Comparison of ENCODE assay signal across 11 cellular contexts in the genomic region with DNA sequence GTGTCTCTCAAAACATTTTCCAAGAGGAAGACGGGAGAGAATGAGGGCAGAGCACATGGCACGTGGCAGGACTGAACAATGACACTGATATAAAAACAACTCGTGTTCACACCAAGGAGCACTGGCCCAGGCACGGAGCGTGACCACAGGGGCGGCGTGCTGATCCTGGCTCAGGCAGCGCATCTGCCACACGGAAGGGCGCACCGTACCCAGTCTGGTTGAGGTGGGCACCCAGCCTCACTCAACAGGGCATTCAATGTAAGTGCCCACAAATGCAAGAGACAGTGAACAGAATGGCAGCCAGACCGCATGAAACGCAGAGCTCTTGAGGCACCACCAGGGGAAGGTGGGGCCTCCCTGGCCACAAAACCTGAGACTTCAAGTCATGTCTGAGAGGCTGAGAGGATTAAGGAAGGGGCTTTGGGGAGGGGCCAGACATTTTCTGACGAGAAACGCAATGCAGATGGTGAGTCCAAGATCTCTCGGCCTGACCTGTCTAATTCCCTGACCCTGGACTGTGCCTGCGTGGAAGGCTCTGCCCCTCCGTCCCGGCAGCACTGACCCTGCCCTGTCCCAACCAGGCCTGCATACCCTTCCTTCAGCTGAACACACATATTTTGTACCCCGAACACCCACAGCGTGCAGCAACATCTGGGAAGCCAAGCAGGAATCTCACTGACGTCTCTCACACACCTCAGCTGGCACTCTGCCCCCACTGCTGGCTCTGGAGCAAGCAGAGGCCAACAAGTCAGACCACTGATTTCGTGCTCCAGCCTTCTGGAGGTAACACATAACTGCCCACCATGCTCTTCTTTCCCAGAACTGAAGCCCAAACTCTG. TPM values are rescaled to one million over a fixed set of nuclear protein-coding genes. Genes with fewer than 3 reads are reported as not detected.
DNase-seq lines count a peak whose midpoint lies in the region; ATAC-seq and TF ChIP-seq lines count a peak whose summit lies in the region.
"Had no signal": no experiment of that assay in that cellular context is flagged by ENCODE, and none has a peak within 500 bp of the region (broad histone marks: within the 10 kb centered on the region; RNA-seq: fewer than 3 reads in every experiment).

No MANE protein-coding gene starts in this region.

- H3K79me1 ChIP-seq in IMR-90 (ENCODE audit: low read depth in 1 of 2, low read length in 2 of 2) = peaks cover 46 to 91% of the 10 kb centered on the region in 2 experiments

- H3K4me1 Mint-ChIP-seq in activated naive CD8-positive, alpha-beta T cell treated with anti-CD3 and anti-CD28 coated beads, Interleukin-2, amount 50 U/mL, for 24 hours = peaks cover 85% of the 10 kb centered on the region

- no peak for TF ChIP-seq CTCF in IMR-90 (conservative IDR thresholded peaks at IDR 0.05; ENCODE audit: low read depth, low read length)
- TF ChIP-seq CTCF in neutrophil (IDR thresholded peaks at IDR 0.05) = no peak

- peaks cover 22% of the 10 kb centered on the region for H3K36me3 Mint-ChIP-seq in activated naive CD8-positive, alpha-beta T cell treated with anti-CD3 and anti-CD28 coated beads, Interleukin-2, amount 50 U/mL, for 24 hours (ENCODE audit: low read depth)

- peak overlapping the region; percentile 44 for H3K4ac ChIP-seq in IMR-90 (ENCODE audit: low read depth, low read length)

- H2BK5ac ChIP-seq in IMR-90 (ENCODE audit: low read depth, low read length, poor library complexity, severe bottlenecking) = no peak overlapping the region

- dilution Hi-C loops in IMR-90 (cut with HindIII; ENCODE audit: low sequenced_read_pairs, unreplicated experiment) = no loop called here

- no peaks in the 10 kb centered on the region for H3K27me3 Mint-ChIP-seq in activated naive CD8-positive, alpha-beta T cell treated with anti-CD3 and anti-CD28 coated beads, Interleukin-2, amount 50 U/mL, for 24 hours

- peaks cover 57% of the 10 kb centered on the region for H3K9me1 ChIP-seq in IMR-90 (ENCODE audit: insufficient read depth, low read length)

- no peak overlapping the region for H4K5ac ChIP-seq in IMR-90 (ENCODE audit: low read depth, low read length)

- ATAC-seq in IMR-90 (ENCODE audit: low read depth) (no peak), GM21526 (IDR thresholded peaks at IDR 0.05; ENCODE audit: low FRiP score, unreplicated experiment) (no peak), GM18519 (IDR thresholded peaks at IDR 0.05; ENCODE audit: low FRiP score, unreplicated experiment) (no peak)
- no peak for ATAC-seq in activated naive CD8-positive, alpha-beta T cell treated with anti-CD3 and anti-CD28 coated beads, Interleukin-2, amount 50 U/mL, for 24 hours
- ATAC-seq: activated CD8-positive, alpha-beta memory T cell treated with anti-CD3 and anti-CD28 coated beads, Interleukin-2, amount 10 ng/mL, durations not matched to agents 7 days and 5 days had no signal

- H3K4me3 ChIP-seq in IMR-90 (ENCODE audit: insufficient read depth, low read depth, low read length) (no peak overlapping the region), neutrophil (ENCODE audit: low read depth in 1 of 2, low read length in 1 of 2) (no peak overlapping the region)

- TF ChIP-seq RAD21 in IMR-90 (IDR thresholded peaks at IDR 0.05; ENCODE audit: low read length) = no peak

- H3K27me3 ChIP-seq in IMR-90 (ENCODE audit: control insufficient read depth, insufficient read depth, low read length) (no peaks in the 10 kb centered on the region), neutrophil (no peaks in the 10 kb centered on the region)
- H3K27me3 ChIP-seq: brain microvascular endothelial cell had no signal

- no peak overlapping the region for H2AK9ac ChIP-seq in IMR-90 (replicated peaks; ENCODE audit: low read depth, low read length, poor library complexity)

- no peak overlapping the region for H3K18ac ChIP-seq in IMR-90 (ENCODE audit: low read depth, low read length)

- H3K56ac ChIP-seq in IMR-90 (ENCODE audit: extremely low read depth, insufficient read depth, low read length) = no peak overlapping the region

- peaks cover 80% of the 10 kb centered on the region for H4K20me1 ChIP-seq in IMR-90 (ENCODE audit: insufficient read depth, low read length)

- POLR2A ChIA-PET in IMR-90 (lab: Charles Lee; ENCODE audit: unreplicated experiment) = no interaction called here

- H3K9ac ChIP-seq in IMR-90 (ENCODE audit: low read depth, low read length) = no peak overlapping the region

- H3K27ac Mint-ChIP-seq in activated naive CD8-positive, alpha-beta T cell treated with anti-CD3 and anti-CD28 coated beads, Interleukin-2, amount 50 U/mL, for 24 hours = peak overlapping the region; percentile 77
- H3K27ac Mint-ChIP-seq: activated CD8-positive, alpha-beta memory T cell treated with anti-CD3 and anti-CD28 coated beads, Interleukin-2, amount 10 ng/mL, durations not matched to agents 7 days and 5 days had no signal

- no peaks in the 10 kb centered on the region for H3K9me3 Mint-ChIP-seq in activated naive CD8-positive, alpha-beta T cell treated with anti-CD3 and anti-CD28 coated beads, Interleukin-2, amount 50 U/mL, for 24 hours

- DNase-seq in IMR-90 (no peak), kidney glomerular epithelial cell (lab: John Stamatoyannopoulos, UW) (no peak)
- DNase-seq in activated naive CD8-positive, alpha-beta T cell treated with anti-CD3 and anti-CD28 coated beads, Interleukin-2, amount 50 U/mL, for 24 hours = no peak
- DNase-seq: activated CD8-positive, alpha-beta memory T cell treated with anti-CD3 and anti-CD28 coated beads, Interleukin-2, amount 10 ng/mL, durations not matched to agents 7 days and 5 days; brain microvascular endothelial cell; NCI-H2029; OCI-M1 had no signal

- no peak overlapping the region for H2BK15ac ChIP-seq in IMR-90 (ENCODE audit: low read depth, low read length)

- peak overlapping the region; percentile 34 for H2AFZ ChIP-seq in IMR-90 (replicated peaks; ENCODE audit: low read length, poor library complexity)

- H3K4me2 ChIP-seq in IMR-90 (ENCODE audit: low read depth, low read length) = no peak overlapping the region

- no peak overlapping the region for H4K8ac ChIP-seq in IMR-90 (ENCODE audit: low read depth in 2 of 2, low read length in 2 of 2)

- H3K27ac ChIP-seq in IMR-90 (ENCODE audit: insufficient read depth, low read length) (no peak overlapping the region), neutrophil (peak overlapping the region; percentile 56)
- H3K27ac ChIP-seq: brain microvascular endothelial cell had no signal

- peak overlapping the region; percentile 60 for H3K4me3 Mint-ChIP-seq in activated naive CD8-positive, alpha-beta T cell treated with anti-CD3 and anti-CD28 coated beads, Interleukin-2, amount 50 U/mL, for 24 hours
- H3K4me3 Mint-ChIP-seq: activated CD8-positive, alpha-beta memory T cell treated with anti-CD3 and anti-CD28 coated beads, Interleukin-2, amount 10 ng/mL, durations not matched to agents 7 days and 5 days had no signal

- peaks cover 35% of the 10 kb centered on the region for H3K4me1 ChIP-seq in IMR-90 (ENCODE audit: control insufficient read depth, insufficient read depth, low read length)
- H3K4me1 ChIP-seq in neutrophil (ENCODE audit: control insufficient read depth in 1 of 2, insufficient read depth in 1 of 2, low read depth in 1 of 2, low read length in 1 of 2) = peaks cover 65 to 69% of the 10 kb centered on the region in 2 experiments

- no peak overlapping the region for H4K91ac ChIP-seq in IMR-90 (ENCODE audit: insufficient read depth, low read depth, low read length)

- H3K9me3 ChIP-seq in IMR-90 (ENCODE audit: control insufficient read depth, insufficient read depth, low read length) (no peaks in the 10 kb centered on the region), neutrophil (no peaks in the 10 kb centered on the region)

- in situ Hi-C loops in IMR-90 (cut with MboI; ENCODE audit: low sequenced_read_pairs) = no loop called here

- 94% methylated on average over 14 of the region's 23 CpGs; no CpG with 5 or more reads in 1 of the 2 experiments for WGBS in IMR-90 (ENCODE audit: extremely low coverage in 2 of 2, insufficient read length in 1 of 2), 2 experiments

- CTCF ChIA-PET in IMR-90 (lab: Yijun Ruan, JAX) = no interaction called here

- H3K36me3 ChIP-seq in IMR-90 (ENCODE audit: control insufficient read depth, insufficient read depth, low read length) = peaks cover 2% of the 10 kb centered on the region; the same call in 1 of the 2 replicates
- H3K36me3 ChIP-seq in neutrophil = no peaks in the 10 kb centered on the region
- H3K36me3 ChIP-seq: brain microvascular endothelial cell had no signal

- intact Hi-C loops in IMR-90 (cut with micrococcal nuclease) = no loop called here

- BruUV-seq in IMR-90 (replicated peaks; lab: Mats Ljungman, UMichigan) = no TSS peak

- peak overlapping the region; percentile 33 for H2AK5ac ChIP-seq in IMR-90 (ENCODE audit: low read depth, low read length)

- no peak overlapping the region for H3K23ac ChIP-seq in IMR-90 (ENCODE audit: low read depth, low read length)

- no peak overlapping the region for H2BK120ac ChIP-seq in IMR-90 (ENCODE audit: low read depth, low read length)

- TF ChIP-seq POLR2A in GM10847 (IDR thresholded peaks at IDR 0.05; ENCODE audit: extremely low read depth, insufficient read length) (peak; percentile 27), IMR-90 (IDR thresholded peaks at IDR 0.05; ENCODE audit: low read depth, low read length) (no peak)

- peak overlapping the region; percentile 30; the same call in 1 of the 2 replicates for H3K14ac ChIP-seq in IMR-90 (replicated peaks; ENCODE audit: low read depth, low read length)

- no peak overlapping the region for H2BK20ac ChIP-seq in IMR-90 (ENCODE audit: low read depth, low read length)

TF ChIP-seq in IMR-90, 13 proteins besides CTCF, POLR2A, EP300 and RAD21 (continues in another document):
- TF ChIP-seq CEBPB (IDR thresholded peaks at IDR 0.05; ENCODE audit: low read depth, low read length) (no peak), SMC3 (IDR thresholded peaks at IDR 0.05; ENCODE audit: low read depth, low read length) (no peak), RFX5 (IDR thresholded peaks at IDR 0.05; ENCODE audit: low read depth, low read length) (no peak)
- TF ChIP-seq, protein P1, sequence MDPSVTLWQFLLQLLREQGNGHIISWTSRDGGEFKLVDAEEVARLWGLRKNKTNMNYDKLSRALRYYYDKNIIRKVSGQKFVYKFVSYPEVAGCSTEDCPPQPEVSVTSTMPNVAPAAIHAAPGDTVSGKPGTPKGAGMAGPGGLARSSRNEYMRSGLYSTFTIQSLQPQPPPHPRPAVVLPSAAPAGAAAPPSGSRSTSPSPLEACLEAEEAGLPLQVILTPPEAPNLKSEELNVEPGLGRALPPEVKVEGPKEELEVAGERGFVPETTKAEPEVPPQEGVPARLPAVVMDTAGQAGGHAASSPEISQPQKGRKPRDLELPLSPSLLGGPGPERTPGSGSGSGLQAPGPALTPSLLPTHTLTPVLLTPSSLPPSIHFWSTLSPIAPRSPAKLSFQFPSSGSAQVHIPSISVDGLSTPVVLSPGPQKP (IDR thresholded peaks at IDR 0.05; ENCODE audit: borderline replicate concordance, low read depth, low read length) = no peak

RNA-seq across cellular contexts. Expression of gene VOPP1, which starts 35.5 kb away (rescaled TPM):
- total RNA-seq in IMR-90 (2012; rRNA removed) = 94.5 and 94.7 TPM in 2 replicates
- polyA plus RNA-seq in IMR-90 (2012; rRNA removed) = 54.5 and 60.2 TPM in 2 replicates
- polyA plus RNA-seq in IMR-90 (2012; cell fraction: cytosol; rRNA removed) = 39.0 and 52.2 TPM in 2 replicates
- polyA plus RNA-seq in IMR-90 (2012; cell fraction: nucleus; rRNA removed; ENCODE audit: low replicate concordance) = 26.0 and 27.4 TPM in 2 replicates
